In genomic region chr6:116954335-116954734, GRCh38 we compare ENCODE assay signal across 22 cellular contexts.
"Had no signal": no experiment of that assay in that cellular context is flagged by ENCODE, and none has a peak within 500 bp of the region (broad histone marks: within the 10 kb centered on the region; RNA-seq: fewer than 3 reads in every experiment).

No MANE protein-coding gene starts in this region.

- DNase-seq: effector memory CD4-positive, alpha-beta T cell; left lung; lower lobe of right lung; naive thymus-derived CD8-positive, alpha-beta T cell; nephron progenitor cell; nucleus accumbens; psoas muscle; right cardiac atrium; spleen; stimulated activated CD4-positive, alpha-beta T cell treated with anti-CD3 and anti-CD28 coated beads, Interleukin-4, amount 100 ng/mL, for 4 hours; stimulated activated naive CD8-positive, alpha-beta T cell treated with anti-CD3 and anti-CD28 coated beads, Interleukin-15, Interleukin-2, amounts not matched to agents 100 U/mL and 50 U/mL, for 24 hours; substantia nigra; testis; tibial artery had no signal

- H3K27me3 ChIP-seq: colonic mucosa, left lung, spleen, testis, tibial artery had no signal

- H3K27me3 Mint-ChIP-seq: dendritic cell treated with granulocyte-macrophage colony-stimulating factor and Interleukin-4, amounts not matched to agents 40 ng/mL and 50 ng/mL, for 4 days; stimulated activated memory B cell treated with anti-CD40 and anti-IgM and Interleukin-4, amounts not matched to agents 10 μg/mL and 1 μg/mL and 100 μg/mL, for 72 hours; type B pancreatic cell had no signal

- H3K4me3 ChIP-seq: colonic mucosa, left lung, lower lobe of right lung, psoas muscle, skin epidermis, spleen, testis, tibial artery had no signal

- FAIRE-seq: endometrium, frontal cortex, keratinocyte had no signal

- H3K27ac Mint-ChIP-seq: dendritic cell treated with granulocyte-macrophage colony-stimulating factor and Interleukin-4, amounts not matched to agents 40 ng/mL and 50 ng/mL, for 4 days; naive thymus-derived CD8-positive, alpha-beta T cell; nephron progenitor cell; stimulated activated memory B cell treated with anti-CD40 and anti-IgM and Interleukin-4, amounts not matched to agents 10 μg/mL and 1 μg/mL and 100 μg/mL, for 72 hours; type B pancreatic cell had no signal

- H3K36me3 Mint-ChIP-seq: naive thymus-derived CD8-positive, alpha-beta T cell; stimulated activated memory B cell treated with anti-CD40 and anti-IgM and Interleukin-4, amounts not matched to agents 10 μg/mL and 1 μg/mL and 100 μg/mL, for 72 hours; type B pancreatic cell had no signal

- H3K4me1 ChIP-seq: colonic mucosa, left lung, lower lobe of right lung, psoas muscle, spleen, testis, tibial artery had no signal

- H3K9me3 ChIP-seq: colonic mucosa, left lung, lower lobe of right lung, psoas muscle, spleen, testis, tibial artery had no signal

- H3K4me3 Mint-ChIP-seq: dendritic cell treated with granulocyte-macrophage colony-stimulating factor and Interleukin-4, amounts not matched to agents 40 ng/mL and 50 ng/mL, for 4 days; naive thymus-derived CD8-positive, alpha-beta T cell; nephron progenitor cell; stimulated activated memory B cell treated with anti-CD40 and anti-IgM and Interleukin-4, amounts not matched to agents 10 μg/mL and 1 μg/mL and 100 μg/mL, for 72 hours had no signal

- H3K4me1 Mint-ChIP-seq: naive thymus-derived CD8-positive, alpha-beta T cell; nephron progenitor cell; stimulated activated memory B cell treated with anti-CD40 and anti-IgM and Interleukin-4, amounts not matched to agents 10 μg/mL and 1 μg/mL and 100 μg/mL, for 72 hours had no signal

- H3K9me3 Mint-ChIP-seq: dendritic cell treated with granulocyte-macrophage colony-stimulating factor and Interleukin-4, amounts not matched to agents 40 ng/mL and 50 ng/mL, for 4 days; naive thymus-derived CD8-positive, alpha-beta T cell; nephron progenitor cell; stimulated activated memory B cell treated with anti-CD40 and anti-IgM and Interleukin-4, amounts not matched to agents 10 μg/mL and 1 μg/mL and 100 μg/mL, for 72 hours; type B pancreatic cell had no signal

- H3K36me3 ChIP-seq: colonic mucosa, left lung, lower lobe of right lung, spleen, tibial artery had no signal

- H3K27ac ChIP-seq: colonic mucosa, left lung, lower lobe of right lung, psoas muscle, skin epidermis, spleen, testis, tibial artery had no signal

- ATAC-seq: lower lobe of right lung; naive thymus-derived CD8-positive, alpha-beta T cell; psoas muscle; stimulated activated memory B cell treated with anti-CD40 and anti-IgM and Interleukin-4, amounts not matched to agents 10 μg/mL and 1 μg/mL and 100 μg/mL, for 72 hours; stimulated activated naive CD8-positive, alpha-beta T cell treated with anti-CD3 and anti-CD28 coated beads, Interleukin-15, Interleukin-2, amounts not matched to agents 100 U/mL and 50 U/mL, for 24 hours had no signal
